Comparison of ENCODE assay signal across 34 cellular contexts in the genomic region with DNA sequence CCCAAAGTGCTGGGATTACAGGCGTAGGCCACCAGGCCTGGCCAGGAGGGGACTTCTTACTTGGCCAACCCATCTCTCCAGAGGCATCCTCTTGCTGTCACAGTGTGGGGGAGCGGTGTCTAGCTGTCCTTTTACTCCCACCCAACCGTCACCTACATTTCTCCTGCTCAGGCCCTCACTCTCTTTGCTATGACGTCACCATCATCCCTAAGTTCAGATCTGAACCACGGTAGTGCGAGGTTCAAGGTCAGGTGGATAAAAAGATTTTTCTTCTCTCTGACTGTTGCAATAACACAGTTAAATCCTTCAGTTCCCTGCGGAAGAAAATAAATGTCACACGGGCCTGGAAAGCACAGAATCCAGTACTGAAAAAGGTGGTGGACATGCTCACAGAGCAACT. TPM values are rescaled to one million over a fixed set of nuclear protein-coding genes. Genes with fewer than 3 reads are reported as not detected.
"Had no signal": no experiment of that assay in that cellular context is flagged by ENCODE, and none has a peak within 500 bp of the region (broad histone marks: within the 10 kb centered on the region; RNA-seq: fewer than 3 reads in every experiment).

No MANE protein-coding gene starts in this region.

- H3K27ac ChIP-seq: ascending aorta, breast epithelium, cardiac muscle cell, colonic mucosa, dorsolateral prefrontal cortex, esophagus muscularis mucosa, foreskin keratinocyte, gastrocnemius medialis, heart left ventricle, WERI-Rb-1 had no signal

- DNase-seq: activated B cell treated with CpG ODN at 0.5 μM for 24 hours; activated CD4-positive, alpha-beta memory T cell treated with anti-CD3 and anti-CD28 coated beads for 36 hours; activated CD4-positive, alpha-beta T cell treated with anti-CD3 and anti-CD28 coated beads for 36 hours; activated CD4-positive, alpha-beta T cell treated with anti-CD3 and anti-CD28 coated beads, Interleukin-2, amount 10 ng/mL, durations not matched to agents 24 days and 14 days; activated CD8-positive, alpha-beta T cell treated with anti-CD3 and anti-CD28 coated beads, Interleukin-2, amount 10 ng/mL, durations not matched to agents 7 days and 5 days; activated gamma-delta T cell; activated naive CD4-positive, alpha-beta T cell; activated naive CD4-positive, alpha-beta T cell treated with anti-CD3 and anti-CD28 coated beads, Interleukin-2, amount 10 ng/mL, durations not matched to agents 7 days and 5 days; activated naive CD8-positive, alpha-beta T cell treated with anti-CD3 and anti-CD28 coated beads, Interleukin-2, amount 10 ng/mL, durations not matched to agents 7 days and 5 days; activated T-cell treated with anti-CD3 and anti-CD28 coated beads, Interleukin-2, amount 50 U/mL, for 4 hours; central memory CD4-positive, alpha-beta T cell; cerebellar nuclear complex; colonic mucosa; dorsolateral prefrontal cortex; effector memory CD4-positive, alpha-beta T cell; erythroblast; foreskin keratinocyte; gastrocnemius medialis; glutamatergic neuron; heart left ventricle; SW 1271; T-helper 9 cell; WERI-Rb-1 had no signal

- H3K4me3 Mint-ChIP-seq: activated B cell treated with CpG ODN at 0.5 μM for 24 hours; activated CD4-positive, alpha-beta memory T cell treated with anti-CD3 and anti-CD28 coated beads for 36 hours; activated CD4-positive, alpha-beta T cell treated with anti-CD3 and anti-CD28 coated beads for 36 hours; activated CD4-positive, alpha-beta T cell treated with anti-CD3 and anti-CD28 coated beads, Interleukin-2, amount 10 ng/mL, durations not matched to agents 24 days and 14 days; activated CD8-positive, alpha-beta T cell treated with anti-CD3 and anti-CD28 coated beads, Interleukin-2, amount 10 ng/mL, durations not matched to agents 7 days and 5 days; activated naive CD4-positive, alpha-beta T cell treated with anti-CD3 and anti-CD28 coated beads, Interleukin-2, amount 10 ng/mL, durations not matched to agents 7 days and 5 days; activated naive CD8-positive, alpha-beta T cell treated with anti-CD3 and anti-CD28 coated beads, Interleukin-2, amount 10 ng/mL, durations not matched to agents 7 days and 5 days; activated T-cell treated with anti-CD3 and anti-CD28 coated beads, Interleukin-2, amount 50 U/mL, for 4 hours; activated T-helper 17 cell treated with anti-CD3 and anti-CD28 coated beads, Interleukin-2, amount 50 U/mL, for 72 hours; brain; dendritic cell treated with granulocyte-macrophage colony-stimulating factor and Interleukin-4, amounts not matched to agents 40 ng/mL and 50 ng/mL, for 4 days; T-cell; T-helper 1 cell treated with Interleukin-12 subunit alpha and Interleukin-12 subunit beta and Interleukin-4 antibody, amounts not matched to agents 30 μg/mL and 1 μg/mL, for 36 hours had no signal

- H3K4me3 ChIP-seq: ascending aorta, breast epithelium, cardiac muscle cell, colonic mucosa, dorsolateral prefrontal cortex, esophagus muscularis mucosa, gastrocnemius medialis, heart left ventricle had no signal

- H3K4me1 ChIP-seq: foreskin keratinocyte had no signal

- H3K27ac Mint-ChIP-seq: activated B cell treated with CpG ODN at 0.5 μM for 24 hours; activated CD4-positive, alpha-beta memory T cell treated with anti-CD3 and anti-CD28 coated beads for 36 hours; activated CD4-positive, alpha-beta T cell treated with anti-CD3 and anti-CD28 coated beads for 36 hours; activated CD4-positive, alpha-beta T cell treated with anti-CD3 and anti-CD28 coated beads, Interleukin-2, amount 10 ng/mL, durations not matched to agents 24 days and 14 days; activated CD8-positive, alpha-beta T cell treated with anti-CD3 and anti-CD28 coated beads, Interleukin-2, amount 10 ng/mL, durations not matched to agents 7 days and 5 days; activated naive CD4-positive, alpha-beta T cell treated with anti-CD3 and anti-CD28 coated beads, Interleukin-2, amount 10 ng/mL, durations not matched to agents 7 days and 5 days; activated naive CD4-positive, alpha-beta T cell treated with anti-CD3 and anti-CD28 coated beads, Interleukin-2, amount 50 U/mL, for 72 hours; activated naive CD8-positive, alpha-beta T cell treated with anti-CD3 and anti-CD28 coated beads, Interleukin-2, amount 10 ng/mL, durations not matched to agents 7 days and 5 days; activated T-helper 17 cell treated with anti-CD3 and anti-CD28 coated beads, Interleukin-2, amount 50 U/mL, for 72 hours; brain; dendritic cell treated with granulocyte-macrophage colony-stimulating factor and Interleukin-4, amounts not matched to agents 40 ng/mL and 50 ng/mL, for 4 days; T-cell; T-helper 1 cell treated with Interleukin-12 subunit alpha and Interleukin-12 subunit beta and Interleukin-4 antibody, amounts not matched to agents 30 μg/mL and 1 μg/mL, for 36 hours had no signal

- H3K9me3 ChIP-seq: ascending aorta, breast epithelium, colonic mucosa, esophagus muscularis mucosa, gastrocnemius medialis, heart left ventricle had no signal

- H3K36me3 ChIP-seq: ascending aorta, breast epithelium, cardiac muscle cell, colonic mucosa, esophagus muscularis mucosa, gastrocnemius medialis, heart left ventricle, WERI-Rb-1 had no signal

- H3K9me3 Mint-ChIP-seq: activated B cell treated with CpG ODN at 0.5 μM for 24 hours; activated CD4-positive, alpha-beta memory T cell treated with anti-CD3 and anti-CD28 coated beads for 36 hours; activated CD4-positive, alpha-beta T cell treated with anti-CD3 and anti-CD28 coated beads, Interleukin-2, amount 10 ng/mL, durations not matched to agents 24 days and 14 days; activated naive CD4-positive, alpha-beta T cell treated with anti-CD3 and anti-CD28 coated beads, Interleukin-2, amount 10 ng/mL, durations not matched to agents 7 days and 5 days; activated naive CD4-positive, alpha-beta T cell treated with anti-CD3 and anti-CD28 coated beads, Interleukin-2, amount 50 U/mL, for 72 hours; activated naive CD8-positive, alpha-beta T cell treated with anti-CD3 and anti-CD28 coated beads, Interleukin-2, amount 10 ng/mL, durations not matched to agents 7 days and 5 days; activated T-cell treated with anti-CD3 and anti-CD28 coated beads, Interleukin-2, amount 50 U/mL, for 4 hours; activated T-helper 17 cell treated with anti-CD3 and anti-CD28 coated beads, Interleukin-2, amount 50 U/mL, for 72 hours; dendritic cell treated with granulocyte-macrophage colony-stimulating factor and Interleukin-4, amounts not matched to agents 40 ng/mL and 50 ng/mL, for 4 days; T-cell; T-helper 1 cell treated with Interleukin-12 subunit alpha and Interleukin-12 subunit beta and Interleukin-4 antibody, amounts not matched to agents 30 μg/mL and 1 μg/mL, for 36 hours had no signal

- H3K27me3 ChIP-seq: ascending aorta had no signal

- H3K36me3 Mint-ChIP-seq: activated CD4-positive, alpha-beta memory T cell treated with anti-CD3 and anti-CD28 coated beads for 36 hours; brain; T-cell had no signal

RNA-seq across cellular contexts. Expression of gene RAET1L, which starts 7.3 kb away (rescaled TPM):
- total RNA-seq: activated B cell treated with CpG ODN at 0.5 μM for 24 hours; activated CD4-positive, alpha-beta memory T cell treated with anti-CD3 and anti-CD28 coated beads for 36 hours; activated CD4-positive, alpha-beta T cell treated with anti-CD3 and anti-CD28 coated beads for 36 hours; activated CD4-positive, alpha-beta T cell treated with anti-CD3 and anti-CD28 coated beads, Interleukin-2, amount 10 ng/mL, durations not matched to agents 24 days and 14 days; activated CD8-positive, alpha-beta T cell treated with anti-CD3 and anti-CD28 coated beads, Interleukin-2, amount 10 ng/mL, durations not matched to agents 7 days and 5 days; activated naive CD4-positive, alpha-beta T cell treated with anti-CD3 and anti-CD28 coated beads, Interleukin-2, amount 50 U/mL, for 72 hours; activated naive CD8-positive, alpha-beta T cell treated with anti-CD3 and anti-CD28 coated beads, Interleukin-2, amount 10 ng/mL, durations not matched to agents 7 days and 5 days; activated T-cell treated with anti-CD3 and anti-CD28 coated beads, Interleukin-2, amount 50 U/mL, for 4 hours; activated T-helper 17 cell treated with anti-CD3 and anti-CD28 coated beads, Interleukin-2, amount 50 U/mL, for 72 hours; ascending aorta; breast epithelium; cardiac muscle cell; dorsolateral prefrontal cortex; esophagus muscularis mucosa; gastrocnemius medialis; heart left ventricle; T-cell; T-helper 2 cell treated with Interferon-gamma antibody and Interleukin-4, amounts not matched to agents 100 ng/mL and 5 ng/mL, for 36 hours had no signal
- polyA plus RNA-seq: cardiac muscle cell, heart left ventricle had no signal

RNA-seq across cellular contexts. Expression of gene ULBP3, which starts 36.3 kb away (rescaled TPM):
- total RNA-seq: activated naive CD4-positive, alpha-beta T cell treated with anti-CD3 and anti-CD28 coated beads, Interleukin-2, amount 50 U/mL, for 72 hours had no signal
